In genomic region chr2:144509001-144509545, GRCh38 we compare ENCODE assay signal across 10 cellular contexts. TPM values are rescaled to one million over a fixed set of nuclear protein-coding genes. Genes with fewer than 3 reads are reported as not detected.
DNase-seq lines count a peak whose midpoint lies in the region; ATAC-seq, FAIRE-seq and TF ChIP-seq lines count a peak whose summit lies in the region.
"Had no signal": no experiment of that assay in that cellular context is flagged by ENCODE, and none has a peak within 500 bp of the region (broad histone marks: within the 10 kb centered on the region; RNA-seq: fewer than 3 reads in every experiment).

No MANE protein-coding gene starts in this region.

- no peak for DNase-seq in HL-60 (ENCODE audit: low read depth in 1 of 2, low spot score in 1 of 2)
- no peak for DNase-seq in adipocyte (ENCODE audit: low read depth)
- no peak for DNase-seq in kidney
- no peak for DNase-seq in smooth muscle cell (lab: John Stamatoyannopoulos, UW; ENCODE audit: unreplicated experiment)
- no peak for DNase-seq in activated naive CD4-positive, alpha-beta T cell treated with anti-CD3 and anti-CD28 coated beads, Interleukin-2, amount 50 U/mL, for 72 hours (ENCODE audit: low spot score in 2 of 2)
- DNase-seq: NK-92 treated with Interleukin-12 subunit alpha and Interleukin-12 subunit beta, amount 100 ng/mL, for 24 hours had no signal

- no peak overlapping the region for H3K4me3 ChIP-seq in HL-60 (replicated peaks; ENCODE audit: insufficient read depth, low read length)
- peak overlapping the region; percentile 74 for H3K4me3 ChIP-seq in adipocyte (ENCODE audit: low read length)
- peak overlapping the region in 1 of 2 donors; percentile 44 for H3K4me3 ChIP-seq in kidney (ENCODE audit: low read length in 2 of 2)
- peak overlapping the region; percentile 17 for H3K4me3 ChIP-seq in smooth muscle cell

- H3F3A ChIP-seq in smooth muscle cell (ENCODE audit: low read depth), result peaks cover 16% of the 10 kb centered on the region

- intact Hi-C loops in kidney (cut with DNase I), result no loop called here

- no peak for FAIRE-seq in kidney (lab: Jason Lieb, UNC)
- FAIRE-seq: colon had no signal

- no peak for TF ChIP-seq CTCF in HL-60 (IDR thresholded peaks at IDR 0.05; ENCODE audit: insufficient read depth, low read length)
- no peak for TF ChIP-seq CTCF in kidney (IDR thresholded peaks at IDR 0.05; ENCODE audit: borderline replicate concordance, extremely low read depth, insufficient read depth)
- TF ChIP-seq CTCF in smooth muscle cell (IDR thresholded peaks at IDR 0.05; ENCODE audit: borderline replicate concordance, insufficient read depth, poor library complexity, severe bottlenecking), result no peak

- H3K9me3 ChIP-seq in adipocyte (ENCODE audit: control insufficient read depth, low read length), result no peaks in the 10 kb centered on the region
- no peaks in the 10 kb centered on the region for H3K9me3 ChIP-seq in kidney (ENCODE audit: control insufficient read depth in 1 of 2, low read length in 2 of 2)
- no peaks in the 10 kb centered on the region for H3K9me3 ChIP-seq in smooth muscle cell (replicated peaks; ENCODE audit: low read depth)

- H3K9me3 Mint-ChIP-seq in activated naive CD4-positive, alpha-beta T cell treated with anti-CD3 and anti-CD28 coated beads, Interleukin-2, amount 50 U/mL, for 72 hours, result no peaks in the 10 kb centered on the region

- ATAC-seq in HG02852 (IDR thresholded peaks at IDR 0.05; ENCODE audit: unreplicated experiment), result no peak
- ATAC-seq in GM18870 (IDR thresholded peaks at IDR 0.05; ENCODE audit: unreplicated experiment), result no peak
- no peak for ATAC-seq in activated naive CD4-positive, alpha-beta T cell treated with anti-CD3 and anti-CD28 coated beads, Interleukin-2, amount 50 U/mL, for 72 hours
- no peak for ATAC-seq in HG03457 (IDR thresholded peaks at IDR 0.05; ENCODE audit: unreplicated experiment)

- no peaks in the 10 kb centered on the region for H3K36me3 Mint-ChIP-seq in activated naive CD4-positive, alpha-beta T cell treated with anti-CD3 and anti-CD28 coated beads, Interleukin-2, amount 50 U/mL, for 72 hours

- peaks cover 100% of the 10 kb centered on the region for H3K79me2 ChIP-seq in smooth muscle cell (ENCODE audit: low read depth)

- H3K27ac Mint-ChIP-seq in activated naive CD4-positive, alpha-beta T cell treated with anti-CD3 and anti-CD28 coated beads, Interleukin-2, amount 50 U/mL, for 72 hours, result no peak overlapping the region

- H2AFZ ChIP-seq in smooth muscle cell (ENCODE audit: low read depth), result no peak overlapping the region

- H3K4me2 ChIP-seq in smooth muscle cell, result peak overlapping the region; percentile 91

- 31% methylated on average over 7 of the region's 7 CpGs for WGBS in smooth muscle cell (ENCODE audit: low lambda C conversion rate)

- H3K27me3 ChIP-seq in HL-60 (ENCODE audit: insufficient read depth, poor library complexity, severe bottlenecking) (no peaks in the 10 kb centered on the region), adipocyte (replicated peaks; ENCODE audit: control insufficient read depth, insufficient read depth, low read length) (no peaks in the 10 kb centered on the region), smooth muscle cell (ENCODE audit: low read depth) (no peaks in the 10 kb centered on the region)

- H3K9ac ChIP-seq in adipocyte (ENCODE audit: low read length) (peak overlapping the region; percentile 99), kidney (ENCODE audit: low read length in 2 of 2) (peak overlapping the region in 1 of 2 donors; percentile 53), smooth muscle cell (ENCODE audit: low read depth) (peak overlapping the region; percentile 98)

- H3K4me1 ChIP-seq in adipocyte (ENCODE audit: control insufficient read depth, insufficient read depth, low read length) (peaks cover 95% of the 10 kb centered on the region), kidney (ENCODE audit: control insufficient read depth in 1 of 2, insufficient read depth in 1 of 2, low read depth in 1 of 2, low read length in 2 of 2) (peaks cover 18 to 34% of the 10 kb centered on the region in 2 donors), smooth muscle cell (ENCODE audit: low read depth) (peaks cover 98% of the 10 kb centered on the region)

- H3K27ac ChIP-seq in HL-60 (replicated peaks) (peak overlapping the region; percentile 95), kidney (ENCODE audit: low read depth in 2 of 2, low read length in 2 of 2) (peak overlapping the region; percentile 62 to 74), smooth muscle cell (ENCODE audit: low read depth) (peak overlapping the region; percentile 98)

- peaks cover 89% of the 10 kb centered on the region for H4K20me1 ChIP-seq in smooth muscle cell (ENCODE audit: low read depth)

- H3K36me3 ChIP-seq in adipocyte (ENCODE audit: control insufficient read depth, insufficient read depth, low read length, severe bottlenecking) (peaks cover 4% of the 10 kb centered on the region), kidney (ENCODE audit: control insufficient read depth in 1 of 2, insufficient read depth in 2 of 2, low read length in 2 of 2) (no peaks in the 10 kb centered on the region), smooth muscle cell (ENCODE audit: low read depth) (no peaks in the 10 kb centered on the region)

RNA-seq across cellular contexts. Expression of gene ZEB2, which starts 10.8 kb away (rescaled TPM):
- total RNA-seq in kidney, result 136 TPM
- polyA plus RNA-seq in kidney (ENCODE audit: insufficient read depth, low read depth, low replicate concordance), result 8.3 TPM
- 148 and 158 TPM in 2 replicates for total RNA-seq in smooth muscle cell
- 50.8 and 67.5 TPM in 2 replicates for polyA plus RNA-seq in smooth muscle cell
- 1 to 10 TPM; 4.1 to 6.1 TPM for total RNA-seq in activated naive CD4-positive, alpha-beta T cell treated with anti-CD3 and anti-CD28 coated beads, Interleukin-2, amount 50 U/mL, for 72 hours

Comparison
In these comparisons a context has a peak if more than half of its experiments do, and no peak if none do; other contexts are left out.
1. RNA of gene ZEB2, which starts 10.8 kb away (total RNA-seq): 148 to 158 TPM in smooth muscle cell and 136 TPM in kidney (single experiment); 4.1 to 6.1 TPM in activated naive CD4-positive, alpha-beta T cell treated with anti-CD3 and anti-CD28 coated beads, Interleukin-2, amount 50 U/mL, for 72 hours; every median in the first group is over 10 times any median in the second.
2. Peak in every context shown above with its lines, with median percentiles within 50 percentile points of each other: H3K27ac ChIP-seq.